In the genomic region with DNA sequence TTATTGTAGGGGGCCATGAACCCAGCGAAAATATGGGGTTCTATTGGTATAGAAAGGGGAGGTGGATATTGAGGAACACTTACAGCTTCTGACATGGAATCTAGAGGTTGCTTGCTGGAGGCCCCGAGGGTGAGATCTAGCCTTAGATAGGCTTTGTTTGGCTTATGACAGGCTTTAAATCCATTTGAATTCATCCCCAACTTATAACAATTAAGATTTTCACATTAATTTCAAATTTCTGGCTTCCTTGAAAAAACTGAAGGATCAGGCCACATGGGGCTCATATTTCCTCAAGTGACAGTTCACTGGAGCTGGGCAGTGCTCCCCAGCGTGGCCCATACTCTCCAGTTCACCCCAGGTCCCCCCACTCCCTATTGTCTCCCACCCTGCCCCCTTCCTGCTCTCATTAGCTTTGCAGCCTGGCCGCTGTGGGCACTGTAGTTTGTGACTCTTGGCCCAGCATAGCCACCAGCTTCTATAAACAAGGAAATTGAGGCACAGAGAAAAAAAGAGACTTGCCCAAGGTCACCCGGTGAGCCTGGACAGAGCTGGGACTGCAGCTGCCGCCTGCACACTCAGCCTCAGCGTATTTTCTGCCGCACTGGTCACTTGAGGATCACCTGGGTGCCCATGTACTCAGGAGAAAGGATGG, we compare ENCODE assay signal across 15 cellular contexts. TPM values are rescaled to one million over a fixed set of nuclear protein-coding genes. Genes with fewer than 3 reads are reported as not detected.
DNase-seq lines count a peak whose midpoint lies in the region; ATAC-seq lines count a peak whose summit lies in the region.
"Had no signal": no experiment of that assay in that cellular context is flagged by ENCODE, and none has a peak within 500 bp of the region (broad histone marks: within the 10 kb centered on the region; RNA-seq: fewer than 3 reads in every experiment).

No MANE protein-coding gene starts in this region.

- peaks cover 62 to 82% (median 62%) of the 10 kb centered on the region in 3 donors for H3K4me1 Mint-ChIP-seq in CD8-positive, alpha-beta memory T cell
- peaks cover 52% of the 10 kb centered on the region for H3K4me1 Mint-ChIP-seq in activated naive CD8-positive, alpha-beta T cell treated with anti-CD3 and anti-CD28 coated beads for 36 hours

- POLR2A ChIA-PET in CD8-positive, alpha-beta memory T cell (lab: Charles Lee): interaction anchor here (1.4 to 1.9 kb wide), 2 partner anchors 15 to 32 kb away, joined by 8 to 14 read pairs; no protein-coding TSS in a partner anchor

- CTCF ChIA-PET in CD8-positive, alpha-beta memory T cell (lab: Charles Lee): interaction anchor here (0.7 to 5.8 kb wide), 13 partner anchors 8 to 389 kb away, joined by 3 to 57 read pairs (median 9); partner anchors contain the start of gene ADGRG5

- H3K36me3 ChIP-seq in CD8-positive, alpha-beta memory T cell (ENCODE audit: insufficient read depth, low read length): no peaks in the 10 kb centered on the region
- H3K36me3 ChIP-seq in H7 (replicated peaks; ENCODE audit: control insufficient read depth, insufficient read depth, low read length) (no peaks in the 10 kb centered on the region), mucosa of stomach (ENCODE audit: control insufficient read depth, insufficient read depth, low read length) (no peaks in the 10 kb centered on the region)
- H3K36me3 ChIP-seq: right atrium auricular region had no signal

- peak overlapping the region; percentile 3 for H3K9ac ChIP-seq in mucosa of stomach (ENCODE audit: low read length)

- no peaks in the 10 kb centered on the region for H3K9me3 Mint-ChIP-seq in CD8-positive, alpha-beta memory T cell
- H3K9me3 Mint-ChIP-seq in activated naive CD8-positive, alpha-beta T cell treated with anti-CD3 and anti-CD28 coated beads for 36 hours: no peaks in the 10 kb centered on the region
- H3K9me3 Mint-ChIP-seq: dendritic cell treated with granulocyte-macrophage colony-stimulating factor and Interleukin-4, amounts not matched to agents 40 ng/mL and 50 ng/mL, for 4 days; memory B cell had no signal

- H3K36me3 Mint-ChIP-seq in CD8-positive, alpha-beta memory T cell: peaks cover 0 to 5% (median 0%) of the 10 kb centered on the region in 3 donors
- H3K36me3 Mint-ChIP-seq in activated naive CD8-positive, alpha-beta T cell treated with anti-CD3 and anti-CD28 coated beads for 36 hours: peaks cover 2% of the 10 kb centered on the region
- H3K36me3 Mint-ChIP-seq: memory B cell had no signal

- no peaks in the 10 kb centered on the region for H3K27me3 ChIP-seq in CD8-positive, alpha-beta memory T cell (ENCODE audit: insufficient read depth, low read length, poor library complexity, severe bottlenecking)
- H3K27me3 ChIP-seq in H7 (ENCODE audit: control insufficient read depth, insufficient read depth, low read length): no peaks in the 10 kb centered on the region
- H3K27me3 ChIP-seq in mucosa of stomach (ENCODE audit: control insufficient read depth, insufficient read depth, low read length): no peaks in the 10 kb centered on the region
- H3K27me3 ChIP-seq: right atrium auricular region had no signal

- H3K9me3 ChIP-seq in CD8-positive, alpha-beta memory T cell (ENCODE audit: low read length): no peaks in the 10 kb centered on the region
- no peaks in the 10 kb centered on the region for H3K9me3 ChIP-seq in mucosa of stomach (ENCODE audit: control insufficient read depth, low read length)
- H3K9me3 ChIP-seq: right atrium auricular region had no signal

- H3K27ac ChIP-seq in CD8-positive, alpha-beta memory T cell (ENCODE audit: low read depth, low read length): no peak overlapping the region
- H3K27ac ChIP-seq: C4-2B, right atrium auricular region had no signal

- H3K4me1 ChIP-seq in CD8-positive, alpha-beta memory T cell (ENCODE audit: insufficient read depth, low read length): peaks cover 34% of the 10 kb centered on the region
- peaks cover 57% of the 10 kb centered on the region for H3K4me1 ChIP-seq in mucosa of stomach (ENCODE audit: control insufficient read depth, insufficient read depth, low read length)

- DNase-seq in CD8-positive, alpha-beta memory T cell: no peak
- peak; percentile 59 for DNase-seq in H7
- no peak for DNase-seq in activated naive CD8-positive, alpha-beta T cell treated with anti-CD3 and anti-CD28 coated beads for 36 hours
- DNase-seq: NCI-H2029, NCI-H526 had no signal

- peak overlapping the region; percentile 23 to 98 (median 92) for H3K27ac Mint-ChIP-seq in CD8-positive, alpha-beta memory T cell
- peak overlapping the region; percentile 48 for H3K27ac Mint-ChIP-seq in activated naive CD8-positive, alpha-beta T cell treated with anti-CD3 and anti-CD28 coated beads for 36 hours
- H3K27ac Mint-ChIP-seq: dendritic cell treated with granulocyte-macrophage colony-stimulating factor and Interleukin-4, amounts not matched to agents 40 ng/mL and 50 ng/mL, for 4 days; memory B cell had no signal

- no peaks in the 10 kb centered on the region for H3K27me3 Mint-ChIP-seq in CD8-positive, alpha-beta memory T cell
- no peaks in the 10 kb centered on the region for H3K27me3 Mint-ChIP-seq in activated naive CD8-positive, alpha-beta T cell treated with anti-CD3 and anti-CD28 coated beads for 36 hours

- ATAC-seq in GM21367 (IDR thresholded peaks at IDR 0.05; ENCODE audit: unreplicated experiment) (no peak), HG02798 (IDR thresholded peaks at IDR 0.05; ENCODE audit: poor library complexity, unreplicated experiment) (no peak), GM19035 (IDR thresholded peaks at IDR 0.05; ENCODE audit: unreplicated experiment) (no peak)
- ATAC-seq: Panc1, SK-N-SH treated with all-trans-retinoic acid at 6 μM for 48 hours had no signal

- H3K4me3 ChIP-seq in CD8-positive, alpha-beta memory T cell (ENCODE audit: low read length): no peak overlapping the region
- H3K4me3 ChIP-seq in H7 (ENCODE audit: insufficient read depth, low read depth, low read length) (no peak overlapping the region), mucosa of stomach (ENCODE audit: low read length) (no peak overlapping the region)
- H3K4me3 ChIP-seq: right atrium auricular region had no signal

- peak overlapping the region in 2 of 7 donors; percentile 12 to 79 for H3K4me3 Mint-ChIP-seq in CD8-positive, alpha-beta memory T cell
- H3K4me3 Mint-ChIP-seq in activated naive CD8-positive, alpha-beta T cell treated with anti-CD3 and anti-CD28 coated beads for 36 hours: no peak overlapping the region
- H3K4me3 Mint-ChIP-seq: dendritic cell treated with granulocyte-macrophage colony-stimulating factor and Interleukin-4, amounts not matched to agents 40 ng/mL and 50 ng/mL, for 4 days had no signal

RNA-seq across cellular contexts. Expression of gene ADGRG1, which starts 19.8 kb away (rescaled TPM):
- total RNA-seq in CD8-positive, alpha-beta memory T cell: 10 to 100 TPM; 25.8 to 29.8 TPM
- polyA plus RNA-seq in CD8-positive, alpha-beta memory T cell: 51.9 TPM
- total RNA-seq in H7 (2014; rRNA removed; shearing (Covaris generic)): 0.38 and 0.44 TPM in 2 replicates
- 1 to 10 TPM; 2.8 to 3.0 TPM for total RNA-seq in activated naive CD8-positive, alpha-beta T cell treated with anti-CD3 and anti-CD28 coated beads for 36 hours

RNA-seq across cellular contexts. Expression of gene ADGRG3, which starts 59.5 kb away (rescaled TPM):
- not detected for total RNA-seq in CD8-positive, alpha-beta memory T cell
- not detected for polyA plus RNA-seq in CD8-positive, alpha-beta memory T cell
- total RNA-seq in H7 (2014; rRNA removed; shearing (Covaris generic)): 0.07 and 0.67 TPM in 2 replicates
- total RNA-seq in activated naive CD8-positive, alpha-beta T cell treated with anti-CD3 and anti-CD28 coated beads for 36 hours: not detected

Comparison
In these comparisons a context has a peak if more than half of its experiments do, and no peak if none do; other contexts are left out.
1. RNA of gene ADGRG1, which starts 19.8 kb away (total RNA-seq): 25.8 to 29.8 TPM in CD8-positive, alpha-beta memory T cell; 2.8 to 3.0 TPM in activated naive CD8-positive, alpha-beta T cell treated with anti-CD3 and anti-CD28 coated beads for 36 hours and 0.38 to 0.44 TPM in H7; every median in the first group is over 4 times any median in the second.